Comparison of ENCODE assay signal across 1 cellular context in the genomic region with DNA sequence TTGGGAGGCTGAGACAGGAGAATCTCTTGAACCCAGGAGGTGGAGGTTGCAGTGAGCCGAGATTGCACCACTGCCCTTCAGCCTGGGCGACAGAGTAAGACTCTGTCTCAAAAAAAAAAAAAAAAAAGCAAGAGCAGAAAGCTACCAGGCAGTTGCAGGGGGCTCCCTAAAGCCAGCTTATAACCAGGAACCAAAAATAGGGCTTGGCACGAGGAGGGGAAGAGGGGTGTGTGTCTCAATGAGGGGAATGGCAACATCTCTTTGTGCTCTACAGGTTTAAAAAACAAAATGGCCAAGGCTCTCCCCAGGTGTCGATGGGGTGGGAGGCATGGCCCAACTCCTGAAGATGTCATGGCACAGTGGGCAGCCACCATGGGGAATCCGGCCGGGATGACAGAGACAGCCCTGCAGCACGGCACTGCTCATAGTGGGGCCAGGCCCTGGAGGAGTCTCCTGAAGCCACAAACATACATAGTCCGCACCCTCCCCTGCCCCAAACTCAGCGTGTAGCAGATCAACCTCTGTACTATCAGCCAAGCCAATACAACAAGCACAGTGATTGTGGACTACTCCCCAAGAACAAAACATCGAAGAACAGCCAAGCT.
TF ChIP-seq lines count a peak whose summit lies in the region.

No MANE protein-coding gene starts in this region.

TF ChIP-seq in K562, 482 proteins besides CTCF, POLR2A, EP300 and RAD21:
- TF ChIP-seq RAD51 (IDR thresholded peaks at IDR 0.05; ENCODE audit: borderline replicate concordance, low read depth) (no peak), TGIF2 (CRISPR knock-in tag; IDR thresholded peaks at IDR 0.05) (no peak), ZNF224 (CRISPR knock-in tag; IDR thresholded peaks at IDR 0.05) (no peak), SMARCA4 (IDR thresholded peaks at IDR 0.05) (no peak), WHSC1 (IDR thresholded peaks at IDR 0.05; ENCODE audit: low read length) (no peak), HINFP (tag; conservative IDR thresholded peaks at IDR 0.05; ENCODE audit: low read depth) (no peak), MECOM (CRISPR knock-in tag; IDR thresholded peaks at IDR 0.05) (no peak), HMG20A (CRISPR knock-in tag; conservative IDR thresholded peaks at IDR 0.05) (no peak), NR3C1 (CRISPR knock-in tag; IDR thresholded peaks at IDR 0.05) (no peak), ZNF146 (CRISPR knock-in tag; IDR thresholded peaks at IDR 0.05; ENCODE audit: unreplicated experiment) (no peak), TCF15 (CRISPR knock-in tag; IDR thresholded peaks at IDR 0.05) (no peak)
- TF ChIP-seq, protein P1, sequence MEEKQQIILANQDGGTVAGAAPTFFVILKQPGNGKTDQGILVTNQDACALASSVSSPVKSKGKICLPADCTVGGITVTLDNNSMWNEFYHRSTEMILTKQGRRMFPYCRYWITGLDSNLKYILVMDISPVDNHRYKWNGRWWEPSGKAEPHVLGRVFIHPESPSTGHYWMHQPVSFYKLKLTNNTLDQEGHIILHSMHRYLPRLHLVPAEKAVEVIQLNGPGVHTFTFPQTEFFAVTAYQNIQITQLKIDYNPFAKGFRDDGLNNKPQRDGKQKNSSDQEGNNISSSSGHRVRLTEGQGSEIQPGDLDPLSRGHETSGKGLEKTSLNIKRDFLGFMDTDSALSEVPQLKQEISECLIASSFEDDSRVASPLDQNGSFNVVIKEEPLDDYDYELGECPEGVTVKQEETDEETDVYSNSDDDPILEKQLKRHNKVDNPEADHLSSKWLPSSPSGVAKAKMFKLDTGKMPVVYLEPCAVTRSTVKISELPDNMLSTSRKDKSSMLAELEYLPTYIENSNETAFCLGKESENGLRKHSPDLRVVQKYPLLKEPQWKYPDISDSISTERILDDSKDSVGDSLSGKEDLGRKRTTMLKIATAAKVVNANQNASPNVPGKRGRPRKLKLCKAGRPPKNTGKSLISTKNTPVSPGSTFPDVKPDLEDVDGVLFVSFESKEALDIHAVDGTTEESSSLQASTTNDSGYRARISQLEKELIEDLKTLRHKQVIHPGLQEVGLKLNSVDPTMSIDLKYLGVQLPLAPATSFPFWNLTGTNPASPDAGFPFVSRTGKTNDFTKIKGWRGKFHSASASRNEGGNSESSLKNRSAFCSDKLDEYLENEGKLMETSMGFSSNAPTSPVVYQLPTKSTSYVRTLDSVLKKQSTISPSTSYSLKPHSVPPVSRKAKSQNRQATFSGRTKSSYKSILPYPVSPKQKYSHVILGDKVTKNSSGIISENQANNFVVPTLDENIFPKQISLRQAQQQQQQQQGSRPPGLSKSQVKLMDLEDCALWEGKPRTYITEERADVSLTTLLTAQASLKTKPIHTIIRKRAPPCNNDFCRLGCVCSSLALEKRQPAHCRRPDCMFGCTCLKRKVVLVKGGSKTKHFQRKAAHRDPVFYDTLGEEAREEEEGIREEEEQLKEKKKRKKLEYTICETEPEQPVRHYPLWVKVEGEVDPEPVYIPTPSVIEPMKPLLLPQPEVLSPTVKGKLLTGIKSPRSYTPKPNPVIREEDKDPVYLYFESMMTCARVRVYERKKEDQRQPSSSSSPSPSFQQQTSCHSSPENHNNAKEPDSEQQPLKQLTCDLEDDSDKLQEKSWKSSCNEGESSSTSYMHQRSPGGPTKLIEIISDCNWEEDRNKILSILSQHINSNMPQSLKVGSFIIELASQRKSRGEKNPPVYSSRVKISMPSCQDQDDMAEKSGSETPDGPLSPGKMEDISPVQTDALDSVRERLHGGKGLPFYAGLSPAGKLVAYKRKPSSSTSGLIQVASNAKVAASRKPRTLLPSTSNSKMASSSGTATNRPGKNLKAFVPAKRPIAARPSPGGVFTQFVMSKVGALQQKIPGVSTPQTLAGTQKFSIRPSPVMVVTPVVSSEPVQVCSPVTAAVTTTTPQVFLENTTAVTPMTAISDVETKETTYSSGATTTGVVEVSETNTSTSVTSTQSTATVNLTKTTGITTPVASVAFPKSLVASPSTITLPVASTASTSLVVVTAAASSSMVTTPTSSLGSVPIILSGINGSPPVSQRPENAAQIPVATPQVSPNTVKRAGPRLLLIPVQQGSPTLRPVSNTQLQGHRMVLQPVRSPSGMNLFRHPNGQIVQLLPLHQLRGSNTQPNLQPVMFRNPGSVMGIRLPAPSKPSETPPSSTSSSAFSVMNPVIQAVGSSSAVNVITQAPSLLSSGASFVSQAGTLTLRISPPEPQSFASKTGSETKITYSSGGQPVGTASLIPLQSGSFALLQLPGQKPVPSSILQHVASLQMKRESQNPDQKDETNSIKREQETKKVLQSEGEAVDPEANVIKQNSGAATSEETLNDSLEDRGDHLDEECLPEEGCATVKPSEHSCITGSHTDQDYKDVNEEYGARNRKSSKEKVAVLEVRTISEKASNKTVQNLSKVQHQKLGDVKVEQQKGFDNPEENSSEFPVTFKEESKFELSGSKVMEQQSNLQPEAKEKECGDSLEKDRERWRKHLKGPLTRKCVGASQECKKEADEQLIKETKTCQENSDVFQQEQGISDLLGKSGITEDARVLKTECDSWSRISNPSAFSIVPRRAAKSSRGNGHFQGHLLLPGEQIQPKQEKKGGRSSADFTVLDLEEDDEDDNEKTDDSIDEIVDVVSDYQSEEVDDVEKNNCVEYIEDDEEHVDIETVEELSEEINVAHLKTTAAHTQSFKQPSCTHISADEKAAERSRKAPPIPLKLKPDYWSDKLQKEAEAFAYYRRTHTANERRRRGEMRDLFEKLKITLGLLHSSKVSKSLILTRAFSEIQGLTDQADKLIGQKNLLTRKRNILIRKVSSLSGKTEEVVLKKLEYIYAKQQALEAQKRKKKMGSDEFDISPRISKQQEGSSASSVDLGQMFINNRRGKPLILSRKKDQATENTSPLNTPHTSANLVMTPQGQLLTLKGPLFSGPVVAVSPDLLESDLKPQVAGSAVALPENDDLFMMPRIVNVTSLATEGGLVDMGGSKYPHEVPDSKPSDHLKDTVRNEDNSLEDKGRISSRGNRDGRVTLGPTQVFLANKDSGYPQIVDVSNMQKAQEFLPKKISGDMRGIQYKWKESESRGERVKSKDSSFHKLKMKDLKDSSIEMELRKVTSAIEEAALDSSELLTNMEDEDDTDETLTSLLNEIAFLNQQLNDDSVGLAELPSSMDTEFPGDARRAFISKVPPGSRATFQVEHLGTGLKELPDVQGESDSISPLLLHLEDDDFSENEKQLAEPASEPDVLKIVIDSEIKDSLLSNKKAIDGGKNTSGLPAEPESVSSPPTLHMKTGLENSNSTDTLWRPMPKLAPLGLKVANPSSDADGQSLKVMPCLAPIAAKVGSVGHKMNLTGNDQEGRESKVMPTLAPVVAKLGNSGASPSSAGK (IDR thresholded peaks at IDR 0.05): no peak
- TF ChIP-seq, protein P2, sequence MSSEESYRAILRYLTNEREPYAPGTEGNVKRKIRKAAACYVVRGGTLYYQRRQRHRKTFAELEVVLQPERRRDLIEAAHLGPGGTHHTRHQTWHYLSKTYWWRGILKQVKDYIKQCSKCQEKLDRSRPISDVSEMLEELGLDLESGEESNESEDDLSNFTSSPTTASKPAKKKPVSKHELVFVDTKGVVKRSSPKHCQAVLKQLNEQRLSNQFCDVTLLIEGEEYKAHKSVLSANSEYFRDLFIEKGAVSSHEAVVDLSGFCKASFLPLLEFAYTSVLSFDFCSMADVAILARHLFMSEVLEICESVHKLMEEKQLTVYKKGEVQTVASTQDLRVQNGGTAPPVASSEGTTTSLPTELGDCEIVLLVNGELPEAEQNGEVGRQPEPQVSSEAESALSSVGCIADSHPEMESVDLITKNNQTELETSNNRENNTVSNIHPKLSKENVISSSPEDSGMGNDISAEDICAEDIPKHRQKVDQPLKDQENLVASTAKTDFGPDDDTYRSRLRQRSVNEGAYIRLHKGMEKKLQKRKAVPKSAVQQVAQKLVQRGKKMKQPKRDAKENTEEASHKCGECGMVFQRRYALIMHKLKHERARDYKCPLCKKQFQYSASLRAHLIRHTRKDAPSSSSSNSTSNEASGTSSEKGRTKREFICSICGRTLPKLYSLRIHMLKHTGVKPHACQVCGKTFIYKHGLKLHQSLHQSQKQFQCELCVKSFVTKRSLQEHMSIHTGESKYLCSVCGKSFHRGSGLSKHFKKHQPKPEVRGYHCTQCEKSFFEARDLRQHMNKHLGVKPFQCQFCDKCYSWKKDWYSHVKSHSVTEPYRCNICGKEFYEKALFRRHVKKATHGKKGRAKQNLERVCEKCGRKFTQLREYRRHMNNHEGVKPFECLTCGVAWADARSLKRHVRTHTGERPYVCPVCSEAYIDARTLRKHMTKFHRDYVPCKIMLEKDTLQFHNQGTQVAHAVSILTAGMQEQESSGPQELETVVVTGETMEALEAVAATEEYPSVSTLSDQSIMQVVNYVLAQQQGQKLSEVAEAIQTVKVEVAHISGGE (CRISPR knock-in tag; IDR thresholded peaks at IDR 0.05): no peak
TF ChIP-seq in K562: peak in this region for 0.
